ENCODE assay signal across 13 cellular contexts in the genomic region with DNA sequence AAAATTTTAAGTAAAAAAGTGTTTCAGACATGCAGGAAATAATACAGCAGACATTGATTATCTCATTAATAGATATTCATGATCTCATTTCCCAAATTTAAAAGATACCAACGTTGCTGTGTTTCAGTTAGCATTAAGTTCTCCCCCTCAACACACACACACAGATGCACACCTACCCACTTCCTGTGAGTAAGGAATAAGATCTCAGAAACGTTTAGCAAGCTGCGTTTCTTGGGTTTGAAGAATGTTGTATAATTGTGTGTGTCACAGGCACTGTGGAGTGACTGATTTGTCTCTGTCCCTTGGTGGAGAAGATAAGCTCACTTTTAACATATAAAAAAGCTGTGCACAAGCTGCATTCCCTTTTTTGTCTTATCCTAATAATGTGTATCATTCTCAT.
A peak's percentile ranks its signal among the peaks of the same experiment; 100 is the strongest.
DNase-seq lines count a peak whose midpoint lies in the region; ATAC-seq lines count a peak whose summit lies in the region.
"Had no signal": no experiment of that assay in that cellular context is flagged by ENCODE, and none has a peak within 500 bp of the region (broad histone marks: within the 10 kb centered on the region; RNA-seq: fewer than 3 reads in every experiment).

No MANE protein-coding gene starts in this region.

- peaks cover 16% of the 10 kb centered on the region for H3K36me3 Mint-ChIP-seq in activated CD4-positive, alpha-beta memory T cell treated with anti-CD3 and anti-CD28 coated beads for 36 hours
- H3K36me3 Mint-ChIP-seq in activated CD4-positive, alpha-beta memory T cell treated with anti-CD3 and anti-CD28 coated beads, Interleukin-2, amount 10 ng/mL, durations not matched to agents 7 days and 5 days (ENCODE audit: low read depth): peaks cover 24% of the 10 kb centered on the region

- peaks cover 15% of the 10 kb centered on the region for H3K4me1 Mint-ChIP-seq in activated CD4-positive, alpha-beta memory T cell treated with anti-CD3 and anti-CD28 coated beads for 36 hours (ENCODE audit: low read depth)
- H3K4me1 Mint-ChIP-seq in activated CD4-positive, alpha-beta memory T cell treated with anti-CD3 and anti-CD28 coated beads, Interleukin-2, amount 10 ng/mL, durations not matched to agents 7 days and 5 days: peaks cover 14% of the 10 kb centered on the region
- H3K4me1 Mint-ChIP-seq: GM23338 had no signal

- H3K4me3 Mint-ChIP-seq in activated CD4-positive, alpha-beta memory T cell treated with anti-CD3 and anti-CD28 coated beads for 36 hours: no peak overlapping the region
- H3K4me3 Mint-ChIP-seq in activated CD4-positive, alpha-beta memory T cell treated with anti-CD3 and anti-CD28 coated beads, Interleukin-2, amount 10 ng/mL, durations not matched to agents 7 days and 5 days: no peak overlapping the region
- H3K4me3 Mint-ChIP-seq: GM23338 had no signal

- H3K9me3 Mint-ChIP-seq in activated CD4-positive, alpha-beta memory T cell treated with anti-CD3 and anti-CD28 coated beads for 36 hours: peaks cover 2% of the 10 kb centered on the region
- H3K9me3 Mint-ChIP-seq in activated CD4-positive, alpha-beta memory T cell treated with anti-CD3 and anti-CD28 coated beads, Interleukin-2, amount 10 ng/mL, durations not matched to agents 7 days and 5 days: no peaks in the 10 kb centered on the region
- H3K9me3 Mint-ChIP-seq: GM23338 had no signal

- ATAC-seq in HG02623 (IDR thresholded peaks at IDR 0.05; ENCODE audit: unreplicated experiment) (no peak), GM19455 (IDR thresholded peaks at IDR 0.05; ENCODE audit: unreplicated experiment) (no peak)
- ATAC-seq: GM23338, right lobe of liver had no signal

- intact Hi-C loops in activated CD4-positive, alpha-beta memory T cell treated with anti-CD3 and anti-CD28 coated beads for 36 hours (cut with micrococcal nuclease): loop anchor here (1.0 to 10.0 kb wide), 4 partner anchors 8 to 232 kb away; partner anchors contain the start of genes KL and PDS5B

- H3K27me3 Mint-ChIP-seq in activated CD4-positive, alpha-beta memory T cell treated with anti-CD3 and anti-CD28 coated beads for 36 hours: no peaks in the 10 kb centered on the region
- H3K27me3 Mint-ChIP-seq in activated CD4-positive, alpha-beta memory T cell treated with anti-CD3 and anti-CD28 coated beads, Interleukin-2, amount 10 ng/mL, durations not matched to agents 7 days and 5 days: no peaks in the 10 kb centered on the region

- POLR2A ChIA-PET in activated CD4-positive, alpha-beta memory T cell treated with anti-CD3 and anti-CD28 coated beads for 36 hours (lab: Charles Lee): no interaction called here
- POLR2A ChIA-PET in activated CD4-positive, alpha-beta memory T cell treated with anti-CD3 and anti-CD28 coated beads, Interleukin-2, amount 10 ng/mL, durations not matched to agents 7 days and 5 days (lab: Charles Lee): no interaction called here

- DNase-seq in activated CD4-positive, alpha-beta memory T cell treated with anti-CD3 and anti-CD28 coated beads for 36 hours: peak; percentile 29
- DNase-seq in activated CD4-positive, alpha-beta memory T cell treated with anti-CD3 and anti-CD28 coated beads, Interleukin-2, amount 10 ng/mL, durations not matched to agents 7 days and 5 days: no peak
- peak; percentile 8 to 25 for DNase-seq in Kasumi-1 (lab: John Stamatoyannopoulos, UW)
- DNase-seq in astrocyte of the hippocampus (ENCODE audit: low read depth, low spot score): peak; percentile 7
- DNase-seq in renal cortical epithelial cell (ENCODE audit: low read depth): peak; percentile 3
- no peak for DNase-seq in DMS114 treated with DMSO at 0.1 percent for 48 hours (lab: John Stamatoyannopoulos, UW; ENCODE audit: unreplicated experiment)
- DNase-seq: aorta, midbrain, right lobe of liver, SIG-M5 had no signal

- H3K27ac Mint-ChIP-seq in activated CD4-positive, alpha-beta memory T cell treated with anti-CD3 and anti-CD28 coated beads for 36 hours: no peak overlapping the region
- H3K27ac Mint-ChIP-seq in activated CD4-positive, alpha-beta memory T cell treated with anti-CD3 and anti-CD28 coated beads, Interleukin-2, amount 10 ng/mL, durations not matched to agents 7 days and 5 days: no peak overlapping the region
- H3K27ac Mint-ChIP-seq: GM23338 had no signal

- CTCF ChIA-PET in activated CD4-positive, alpha-beta memory T cell treated with anti-CD3 and anti-CD28 coated beads for 36 hours (lab: Charles Lee): interaction anchor here (0.5 kb wide), 1 partner anchor 24 kb away, joined by 3 read pairs; no protein-coding TSS in a partner anchor
- CTCF ChIA-PET in activated CD4-positive, alpha-beta memory T cell treated with anti-CD3 and anti-CD28 coated beads, Interleukin-2, amount 10 ng/mL, durations not matched to agents 7 days and 5 days (lab: Charles Lee): interaction anchor here (1.8 kb wide), 1 partner anchor 235 kb away, joined by 4 read pairs; no protein-coding TSS in a partner anchor

Comparison
In these comparisons a context has a peak if more than half of its experiments do, and no peak if none do; other contexts are left out.
1. DNase-seq: peak in activated CD4-positive, alpha-beta memory T cell treated with anti-CD3 and anti-CD28 coated beads for 36 hours (single experiment), Kasumi-1 (2 of 2), astrocyte of the hippocampus (single experiment) and renal cortical epithelial cell (single experiment); none in activated CD4-positive, alpha-beta memory T cell treated with anti-CD3 and anti-CD28 coated beads, Interleukin-2, amount 10 ng/mL, durations not matched to agents 7 days and 5 days (single experiment) and DMS114 treated with DMSO at 0.1 percent for 48 hours (single experiment).